In the genomic region with DNA sequence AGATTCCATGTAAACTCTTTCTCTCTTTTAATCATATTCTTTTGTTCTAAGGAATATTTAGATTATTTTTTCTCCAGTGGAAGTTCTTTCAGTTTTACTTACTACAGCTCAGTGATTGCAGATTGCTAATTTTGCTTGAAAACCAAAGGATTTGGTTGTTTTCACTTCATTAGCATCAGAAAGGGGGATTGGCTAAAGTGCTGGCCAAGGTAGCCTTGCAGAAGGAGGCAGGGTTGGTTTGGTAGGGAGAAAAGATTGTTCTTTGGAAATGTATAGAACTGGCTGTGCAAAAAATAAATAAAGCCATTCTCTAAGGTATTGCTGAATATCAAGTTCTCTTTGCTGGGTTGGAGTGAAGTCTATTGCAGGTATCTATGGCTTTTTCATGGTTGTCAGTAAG, we compare ENCODE assay signal across 17 cellular contexts.
DNase-seq lines count a peak whose midpoint lies in the region; ATAC-seq, FAIRE-seq and TF ChIP-seq lines count a peak whose summit lies in the region.
"Had no signal": no experiment of that assay in that cellular context is flagged by ENCODE, and none has a peak within 500 bp of the region (broad histone marks: within the 10 kb centered on the region; RNA-seq: fewer than 3 reads in every experiment).

No MANE protein-coding gene starts in this region.

- H3K4ac ChIP-seq in H1 (replicated peaks; ENCODE audit: insufficient read length, low read depth, low read length), result no peak overlapping the region

- no peak overlapping the region for H2BK12ac ChIP-seq in H1 (ENCODE audit: low read depth, low read length)

- peaks cover 72% of the 10 kb centered on the region for H3K4me1 ChIP-seq in HUES48 (ENCODE audit: control insufficient read depth, insufficient read depth, low read length)
- peaks cover 0 to 41% (median 25%) of the 10 kb centered on the region in 4 experiments for H3K4me1 ChIP-seq in H1 (replicated peaks in 1 of 4; ENCODE audit: control insufficient read depth in 3 of 4, insufficient read depth in 4 of 4, low read length in 3 of 4)
- H3K4me1 ChIP-seq in iPS-20b (ENCODE audit: insufficient read depth, low read length), result peaks cover 61% of the 10 kb centered on the region
- H3K4me1 ChIP-seq: BLaER1, Caco-2, HAP-1 had no signal

- peak overlapping the region; percentile 65 for H4K5ac ChIP-seq in H1 (ENCODE audit: insufficient read length, low read depth, low read length)

- no peaks in the 10 kb centered on the region for H3K27me3 ChIP-seq in HUES48 (ENCODE audit: control insufficient read depth, insufficient read depth, low read length)
- no peaks in the 10 kb centered on the region for H3K27me3 ChIP-seq in H1 (replicated peaks in 1 of 4; ENCODE audit: control insufficient read depth in 3 of 4, extremely low read depth in 1 of 4, insufficient read depth in 3 of 4, low read length in 3 of 4)
- H3K27me3 ChIP-seq in iPS-20b (ENCODE audit: insufficient read depth, low read length), result no peaks in the 10 kb centered on the region
- H3K27me3 ChIP-seq: BLaER1 had no signal

- no peak overlapping the region for H4K8ac ChIP-seq in H1 (ENCODE audit: extremely low read depth, insufficient read depth, low read length)

- H3K79me1 ChIP-seq in H1 (ENCODE audit: low read depth, low read length), result no peaks in the 10 kb centered on the region; the same call in 1 of the 2 replicates

- no peak overlapping the region for H3K23ac ChIP-seq in H1 (ENCODE audit: insufficient read length)

- H4K20me1 ChIP-seq in H1 (replicated peaks in 1 of 2; ENCODE audit: control insufficient read depth in 1 of 2, insufficient read depth in 2 of 2, low read length in 2 of 2), result no peaks in the 10 kb centered on the region
- H4K20me1 ChIP-seq: BLaER1 had no signal

- H3K9ac ChIP-seq in HUES48 (ENCODE audit: low read depth, low read length) (no peak overlapping the region), H1 (replicated peaks in 1 of 4; ENCODE audit: extremely low read depth in 1 of 4, low read depth in 3 of 4, low read length in 3 of 4) (no peak overlapping the region), iPS-20b (ENCODE audit: low read depth, low read length) (no peak overlapping the region)
- H3K9ac ChIP-seq: BLaER1 had no signal

- POLR2A ChIA-PET in H1 (lab: Charles Lee; ENCODE audit: partially characterized antibody), result interaction anchor here (0.6 to 1.5 kb wide), 3 partner anchors 9 to 512 kb away, joined by 3 to 5 read pairs (median 4); no protein-coding TSS in a partner anchor

- peak overlapping the region; percentile 48 for H3K27ac ChIP-seq in HUES48 (ENCODE audit: low read depth, low read length)
- no peak overlapping the region for H3K27ac ChIP-seq in H1 (ENCODE audit: low read depth, low read length)
- H3K27ac ChIP-seq in iPS-20b (ENCODE audit: low read length), result no peak overlapping the region
- H3K27ac ChIP-seq: BLaER1, C4-2B had no signal

- H2BK15ac ChIP-seq in H1 (ENCODE audit: low read length), result no peak overlapping the region

- peaks cover 0 to 27% of the 10 kb centered on the region in 2 experiments; a peak in 3 of 4 replicates for H3K79me2 ChIP-seq in H1 (ENCODE audit: control insufficient read depth in 1 of 2, insufficient read depth in 2 of 2, low read length in 2 of 2)

- H3K4me3 ChIP-seq in HUES48 (ENCODE audit: low read depth, low read length) (peak overlapping the region; percentile 18; the same call in 1 of the 2 replicates), H1 (ENCODE audit: extremely low read depth in 1 of 4, insufficient read depth in 2 of 4, low read depth in 3 of 4, low read length in 4 of 4) (peak overlapping the region in 1 of 4 experiments; percentile 4; a peak in 1 of 8 replicates), iPS-20b (ENCODE audit: low read length) (peak overlapping the region; percentile 44)
- H3K4me3 ChIP-seq: BLaER1, HAP-1 had no signal

- peak overlapping the region; percentile 18 to 31 for H3K4me2 ChIP-seq in H1 (ENCODE audit: insufficient read depth in 1 of 2, low read depth in 2 of 2, low read length in 2 of 2)
- H3K4me2 ChIP-seq: BLaER1 had no signal

- no peak overlapping the region for H2AK5ac ChIP-seq in H1 (ENCODE audit: low read depth, low read length)

- TF ChIP-seq CTCF in H1 (IDR thresholded peaks at IDR 0.05; ENCODE audit: control extremely low read depth in 1 of 3, insufficient read depth in 1 of 3, low read depth in 1 of 3, low read length in 3 of 3), result no peak

- H3K56ac ChIP-seq in H1 (replicated peaks; ENCODE audit: insufficient read length, low read depth, low read length), result no peak overlapping the region

- no peak for TF ChIP-seq EP300 in H1 (IDR thresholded peaks at IDR 0.05; ENCODE audit: borderline replicate concordance in 1 of 2, low read depth in 2 of 2, low read length in 2 of 2)

- CTCF ChIA-PET in H1 (lab: Charles Lee; ENCODE audit: partially characterized antibody), result interaction anchor here (0.7 to 2.1 kb wide), 4 partner anchors 16 to 32 kb away, joined by 3 to 7 read pairs (median 4); no protein-coding TSS in a partner anchor

- H3K9me3 ChIP-seq in HUES48 (ENCODE audit: control insufficient read depth, insufficient read depth, low read length), result no peaks in the 10 kb centered on the region
- H3K9me3 ChIP-seq in H1 (ENCODE audit: insufficient read depth in 2 of 2, low read depth in 1 of 2, low read length in 1 of 2), result no peaks in the 10 kb centered on the region
- H3K9me3 ChIP-seq in iPS-20b (ENCODE audit: insufficient read depth, low read depth, low read length), result no peaks in the 10 kb centered on the region
- H3K9me3 ChIP-seq: BLaER1, Caco-2, HAP-1 had no signal

- peak; percentile 89 for FAIRE-seq in H1 (lab: Jason Lieb, UNC)
- FAIRE-seq: G401.6, GM12892 had no signal

- H3K36me3 ChIP-seq in HUES48 (ENCODE audit: control insufficient read depth, insufficient read depth, low read length), result no peaks in the 10 kb centered on the region
- H3K36me3 ChIP-seq in H1 (ENCODE audit: control insufficient read depth in 2 of 4, insufficient read depth in 4 of 4, low read length in 3 of 4), result no peaks in the 10 kb centered on the region
- no peaks in the 10 kb centered on the region for H3K36me3 ChIP-seq in iPS-20b (ENCODE audit: insufficient read depth, low read depth, low read length)
- H3K36me3 ChIP-seq: BLaER1, HAP-1 had no signal

- no peak overlapping the region; the same call in 1 of the 2 replicates for H3K18ac ChIP-seq in H1 (ENCODE audit: extremely low read depth, low read length)

- H3K14ac ChIP-seq in H1 (ENCODE audit: insufficient read length), result no peak overlapping the region

- H2BK5ac ChIP-seq in H1 (ENCODE audit: low read depth, low read length), result 0 out of 2 replicates have a peak overlapping the region, but pooled peaks have one; percentile 21

- ATAC-seq in HG03469 (IDR thresholded peaks at IDR 0.05; ENCODE audit: unreplicated experiment), result no peak
- no peak for ATAC-seq in HG03139 (IDR thresholded peaks at IDR 0.05; ENCODE audit: unreplicated experiment)
- ATAC-seq: CD8-positive, alpha-beta T cell had no signal

- no peaks in the 10 kb centered on the region for H3K23me2 ChIP-seq in H1 (ENCODE audit: low read depth, low read length)

- no peak for TF ChIP-seq POLR2A in H1 (IDR thresholded peaks at IDR 0.05; ENCODE audit: control extremely low read depth in 1 of 2, low read depth in 2 of 2, low read length in 2 of 2)

- TF ChIP-seq RAD21 in H1 (IDR thresholded peaks at IDR 0.05 in 1 of 2, conservative IDR thresholded peaks at IDR 0.05 in 1 of 2; ENCODE audit: low read depth in 2 of 2, low read length in 2 of 2), result no peak

- H4K91ac ChIP-seq in H1 (replicated peaks; ENCODE audit: insufficient read length, low read length), result no peak overlapping the region

- H2AFZ ChIP-seq in H1 (ENCODE audit: low read length), result no peak overlapping the region

- DNase-seq in H1 (ENCODE audit: low read depth in 1 of 2, low spot score in 2 of 2) (no peak), AG08396 (ENCODE audit: low spot score) (no peak)
- DNase-seq: Caco-2; CD4-positive, CD25-positive, alpha-beta regulatory T cell; CD8-positive, alpha-beta T cell; DMS153; DND-41; HFFc6 had no signal

- no peak overlapping the region for H2BK120ac ChIP-seq in H1 (replicated peaks; ENCODE audit: low read depth, low read length)

- H2BK20ac ChIP-seq in H1 (ENCODE audit: low read length), result no peak overlapping the region

TF ChIP-seq in H1, 55 proteins besides CTCF, POLR2A, EP300 and RAD21:
- TF ChIP-seq POU5F1 (IDR thresholded peaks at IDR 0.05; ENCODE audit: low read depth, low read length) (0 out of 2 replicates have a peak, but pooled peaks have one; percentile 49), TEAD4 (IDR thresholded peaks at IDR 0.05; ENCODE audit: low read depth, low read length) (no peak)
